Comparison of ENCODE assay signal across 27 cellular contexts in genomic region chr7:141251957-141252356, GRCh38.
DNase-seq lines count a peak whose midpoint lies in the region; ATAC-seq and TF ChIP-seq lines count a peak whose summit lies in the region.
"Had no signal": no experiment of that assay in that cellular context is flagged by ENCODE, and none has a peak within 500 bp of the region (broad histone marks: within the 10 kb centered on the region; RNA-seq: fewer than 3 reads in every experiment).

No MANE protein-coding gene starts in this region.

- no peak overlapping the region for H3K4me3 Mint-ChIP-seq in HFFc6
- H3K4me3 Mint-ChIP-seq in CD4-positive, alpha-beta T cell: no peak overlapping the region
- H3K4me3 Mint-ChIP-seq: activated B cell treated with CpG ODN at 0.5 μM for 24 hours; activated CD4-positive, alpha-beta T cell treated with anti-CD3 and anti-CD28 coated beads, Interleukin-2, amount 10 ng/mL, durations not matched to agents 7 days and 5 days; neural progenitor cell; stimulated activated memory B cell treated with anti-CD40 and anti-IgM and Interleukin-4, amounts not matched to agents 10 μg/mL and 1 μg/mL and 100 μg/mL, for 72 hours; type B pancreatic cell had no signal

- no peaks in the 10 kb centered on the region for H3K36me3 Mint-ChIP-seq in HFFc6 (ENCODE audit: low read depth)
- no peaks in the 10 kb centered on the region for H3K36me3 Mint-ChIP-seq in CD4-positive, alpha-beta T cell (ENCODE audit: low read depth)
- H3K36me3 Mint-ChIP-seq: activated naive CD4-positive, alpha-beta T cell treated with anti-CD3 and anti-CD28 coated beads, Interleukin-2, amount 50 U/mL, for 72 hours; stimulated activated memory B cell treated with anti-CD40 and anti-IgM and Interleukin-4, amounts not matched to agents 10 μg/mL and 1 μg/mL and 100 μg/mL, for 72 hours; type B pancreatic cell had no signal

- H3K4me3 ChIP-seq in DOHH2 (ENCODE audit: low read length) (no peak overlapping the region), kidney epithelial cell (ENCODE audit: low read depth, low read length) (no peak overlapping the region)
- H3K4me3 ChIP-seq: BLaER1 treated with 17β-estradiol and CSF1 and Interleukin-3, amounts not matched to agents 10 nM and 100 nM; GM23248; MG63; neural progenitor cell; SJCRH30 had no signal

- no peaks in the 10 kb centered on the region for H3K79me2 ChIP-seq in DOHH2 (ENCODE audit: control insufficient read depth, low read length)

- CTCF ChIA-PET in CD4-positive, alpha-beta T cell (lab: Charles Lee): no interaction called here

- DNase-seq in HFFc6 (no peak), SK-MEL-5 (ENCODE audit: low read depth, low spot score) (peak; percentile 38), kidney epithelial cell (ENCODE audit: low read depth) (no peak)
- DNase-seq in CD4-positive, alpha-beta T cell: no peak
- DNase-seq in stimulated activated CD4-positive, alpha-beta T cell treated with anti-CD3 and anti-CD28 coated beads, Interleukin-15, amount 100 ng/mL, for 24 hours: no peak
- DNase-seq: activated B cell treated with CpG ODN at 0.5 μM for 24 hours; activated CD4-positive, alpha-beta T cell treated with anti-CD3 and anti-CD28 coated beads, Interleukin-2, amount 10 ng/mL, durations not matched to agents 7 days and 5 days; activated effector memory CD4-positive, alpha-beta T cell treated with Interleukin-2 at 50 U/mL for 16 hours; activated T-cell treated with anti-CD3 and anti-CD28 coated beads, Interleukin-2, amount 50 U/mL, for 1 hour; amygdala; COR-L47; GM23248; KBM-7; MG63; NCI-H1417; NCI-H2029 treated with DMSO at 0.1 percent for 48 hours; NCI-H524 treated with DMSO at 0.1 percent for 48 hours; SJCRH30; T-helper 9 cell had no signal

- intact Hi-C loops in CD4-positive, alpha-beta T cell (cut with DNase I, micrococcal nuclease): no loop called here

- POLR2A ChIA-PET in CD4-positive, alpha-beta T cell (lab: Charles Lee): no interaction called here

- H3F3A ChIP-seq in DOHH2 (ENCODE audit: control insufficient read depth, insufficient read depth): no peaks in the 10 kb centered on the region

- no peaks in the 10 kb centered on the region for H4K20me1 ChIP-seq in DOHH2 (ENCODE audit: control insufficient read depth, insufficient read depth, low read depth, low read length)
- H4K20me1 ChIP-seq: BLaER1 treated with 17β-estradiol and CSF1 and Interleukin-3, amounts not matched to agents 10 nM and 100 nM had no signal

- H3K4me1 Mint-ChIP-seq in HFFc6 (ENCODE audit: low read depth): no peaks in the 10 kb centered on the region
- no peaks in the 10 kb centered on the region for H3K4me1 Mint-ChIP-seq in CD4-positive, alpha-beta T cell (ENCODE audit: low read depth)
- H3K4me1 Mint-ChIP-seq: activated B cell treated with CpG ODN at 0.5 μM for 24 hours; activated CD4-positive, alpha-beta T cell treated with anti-CD3 and anti-CD28 coated beads, Interleukin-2, amount 10 ng/mL, durations not matched to agents 7 days and 5 days; neural progenitor cell; stimulated activated memory B cell treated with anti-CD40 and anti-IgM and Interleukin-4, amounts not matched to agents 10 μg/mL and 1 μg/mL and 100 μg/mL, for 72 hours had no signal

- H3K9me2 ChIP-seq in DOHH2 (replicated peaks; ENCODE audit: control insufficient read depth, low read length): no peaks in the 10 kb centered on the region

- no peaks in the 10 kb centered on the region for H3K36me3 ChIP-seq in DOHH2 (ENCODE audit: control insufficient read depth, low read length)
- H3K36me3 ChIP-seq in kidney epithelial cell (ENCODE audit: control insufficient read depth, insufficient read depth, low read length): no peaks in the 10 kb centered on the region
- H3K36me3 ChIP-seq: BLaER1 treated with 17β-estradiol and CSF1 and Interleukin-3, amounts not matched to agents 10 nM and 100 nM; MG63; neural progenitor cell; SJCRH30 had no signal

- no peak overlapping the region for H3K27ac ChIP-seq in DOHH2 (ENCODE audit: low read depth, low read length)
- no peak overlapping the region for H3K27ac ChIP-seq in CD4-positive, alpha-beta T cell (ENCODE audit: low read depth, low read length)
- H3K27ac ChIP-seq: BLaER1 treated with 17β-estradiol and CSF1 and Interleukin-3, amounts not matched to agents 10 nM and 100 nM; GM23248; neural progenitor cell; SJCRH30 had no signal

- ATAC-seq in CD4-positive, alpha-beta T cell (ENCODE audit: poor library complexity): no peak
- no peak for ATAC-seq in HG03520 (IDR thresholded peaks at IDR 0.05; ENCODE audit: unreplicated experiment)
- ATAC-seq: activated naive CD4-positive, alpha-beta T cell treated with anti-CD3 and anti-CD28 coated beads, Interleukin-2, amount 50 U/mL, for 72 hours; sciatic nerve; stimulated activated memory B cell treated with anti-CD40 and anti-IgM and Interleukin-4, amounts not matched to agents 10 μg/mL and 1 μg/mL and 100 μg/mL, for 72 hours had no signal

- no peak overlapping the region for H3K27ac Mint-ChIP-seq in HFFc6
- no peak overlapping the region for H3K27ac Mint-ChIP-seq in CD4-positive, alpha-beta T cell
- H3K27ac Mint-ChIP-seq: activated B cell treated with CpG ODN at 0.5 μM for 24 hours; activated CD4-positive, alpha-beta T cell treated with anti-CD3 and anti-CD28 coated beads, Interleukin-2, amount 10 ng/mL, durations not matched to agents 7 days and 5 days; activated naive CD4-positive, alpha-beta T cell treated with anti-CD3 and anti-CD28 coated beads, Interleukin-2, amount 50 U/mL, for 72 hours; neural progenitor cell; stimulated activated memory B cell treated with anti-CD40 and anti-IgM and Interleukin-4, amounts not matched to agents 10 μg/mL and 1 μg/mL and 100 μg/mL, for 72 hours; type B pancreatic cell had no signal

- no peaks in the 10 kb centered on the region for H3K4me1 ChIP-seq in DOHH2 (ENCODE audit: control insufficient read depth, low read length)
- H3K4me1 ChIP-seq: BLaER1 treated with 17β-estradiol and CSF1 and Interleukin-3, amounts not matched to agents 10 nM and 100 nM; neural progenitor cell; SJCRH30 had no signal

- in situ Hi-C loops in SK-MEL-5 (cut with HindIII; ENCODE audit: low pct_unique_long_range_greater_than_20kb, low sequenced_read_pairs): no loop called here

- H3K4me2 ChIP-seq in DOHH2 (ENCODE audit: low read length): no peak overlapping the region
- H3K4me2 ChIP-seq: BLaER1 treated with 17β-estradiol and CSF1 and Interleukin-3, amounts not matched to agents 10 nM and 100 nM; neural progenitor cell had no signal

- no peaks in the 10 kb centered on the region for H3K9me3 ChIP-seq in DOHH2 (ENCODE audit: control insufficient read depth, insufficient read depth, low read length)
- H3K9me3 ChIP-seq in CD4-positive, alpha-beta T cell (ENCODE audit: control insufficient read depth, low read length): no peaks in the 10 kb centered on the region
- H3K9me3 ChIP-seq: MG63, SJCRH30 had no signal

- peaks cover 11% of the 10 kb centered on the region; the same call in 1 of the 2 replicates for H3K9me3 Mint-ChIP-seq in HFFc6
- H3K9me3 Mint-ChIP-seq in CD4-positive, alpha-beta T cell: peaks cover 5% of the 10 kb centered on the region
- H3K9me3 Mint-ChIP-seq: activated B cell treated with CpG ODN at 0.5 μM for 24 hours; activated CD4-positive, alpha-beta T cell treated with anti-CD3 and anti-CD28 coated beads, Interleukin-2, amount 10 ng/mL, durations not matched to agents 7 days and 5 days; neural progenitor cell; type B pancreatic cell had no signal

- TF ChIP-seq CTCF in DOHH2 (IDR thresholded peaks at IDR 0.05; ENCODE audit: low read depth, low read length, poor library complexity, severe bottlenecking) (peak; percentile 20), HFFc6 (IDR thresholded peaks at IDR 0.05) (0 out of 2 replicates have a peak, but pooled peaks have one; percentile 10), kidney epithelial cell (IDR thresholded peaks at IDR 0.05; ENCODE audit: insufficient read depth, low read length, poor library complexity, severe bottlenecking) (peak; percentile 4)
- TF ChIP-seq CTCF in CD4-positive, alpha-beta T cell (IDR thresholded peaks at IDR 0.05): no peak

- no peaks in the 10 kb centered on the region; the same call in none of the 2 replicates for H3K27me3 Mint-ChIP-seq in HFFc6 (ENCODE audit: insufficient read depth)
- H3K27me3 Mint-ChIP-seq in CD4-positive, alpha-beta T cell: peaks cover 17% of the 10 kb centered on the region
- H3K27me3 Mint-ChIP-seq: activated B cell treated with CpG ODN at 0.5 μM for 24 hours had no signal

- H3K27me3 ChIP-seq in DOHH2 (ENCODE audit: control insufficient read depth, low read length) (no peaks in the 10 kb centered on the region), kidney epithelial cell (ENCODE audit: control insufficient read depth, insufficient read depth, low read length) (no peaks in the 10 kb centered on the region)
- H3K27me3 ChIP-seq in CD4-positive, alpha-beta T cell (ENCODE audit: control insufficient read depth, insufficient read depth, low read length): no peaks in the 10 kb centered on the region
- H3K27me3 ChIP-seq: BLaER1 treated with 17β-estradiol and CSF1 and Interleukin-3, amounts not matched to agents 10 nM and 100 nM; MG63; neural progenitor cell; SJCRH30 had no signal
